ENCODE assay signal across 8 cellular contexts in genomic region chr19:8445488-8446001, GRCh38. TPM values are rescaled to one million over a fixed set of nuclear protein-coding genes. Genes with fewer than 3 reads are reported as not detected.
DNase-seq lines count a peak whose midpoint lies in the region; TF ChIP-seq lines count a peak whose summit lies in the region.

No MANE protein-coding gene starts in this region.

- WGBS in GM23248 (ENCODE audit: low coverage in 1 of 2, low lambda C conversion rate in 2 of 2, missing lambda C conversion rate in 2 of 2), 2 experiments: 0 to 2% methylated on average over 28 to 41 of the region's 45 CpGs

- H3K4me1 ChIP-seq in GM23248 (ENCODE audit: insufficient read depth): peaks cover 14% of the 10 kb centered on the region

- peak overlapping the region; percentile 87 for H3K4me3 Mint-ChIP-seq in activated CD4-positive, alpha-beta memory T cell treated with anti-CD3 and anti-CD28 coated beads, Interleukin-2, amount 10 ng/mL, durations not matched to agents 7 days and 5 days

- POLR2A ChIA-PET in activated CD4-positive, alpha-beta memory T cell treated with anti-CD3 and anti-CD28 coated beads, Interleukin-2, amount 10 ng/mL, durations not matched to agents 7 days and 5 days (lab: Charles Lee): interaction anchor here (1.2 to 5.4 kb wide), 11 partner anchors 11 to 576 kb away, joined by 3 to 50 read pairs (median 11); partner anchors contain the start of genes MARCHF2, MYO1F, NDUFA7 and RAB11B

- H3F3A ChIP-seq in GM23248 (ENCODE audit: insufficient read depth): peaks cover 6% of the 10 kb centered on the region

- DNase-seq in EL (peak; percentile 51), GM23248 (peak; percentile 69), NB4 (ENCODE audit: low read depth) (peak; percentile 85), epithelial cell of esophagus (ENCODE audit: low read depth) (peak; percentile 56), myocyte (ENCODE audit: low read depth) (peak; percentile 28), HPDE6-E6E7 (ENCODE audit: extremely low spot score) (no peak)
- peak; percentile 49 for DNase-seq in activated CD4-positive, alpha-beta memory T cell treated with anti-CD3 and anti-CD28 coated beads, Interleukin-2, amount 10 ng/mL, durations not matched to agents 7 days and 5 days

- H2AFZ ChIP-seq in GM23248: 0 out of 2 replicates have a peak overlapping the region, but pooled peaks have one; percentile 28

- H4K20me1 ChIP-seq in GM23248 (ENCODE audit: insufficient read depth): peaks cover 13% of the 10 kb centered on the region

- H3K4me3 ChIP-seq in GM23248 (peak overlapping the region; percentile 88), NB4 (ENCODE audit: low read depth, low read length) (peak overlapping the region; percentile 82), epithelial cell of esophagus (ENCODE audit: low read length) (peak overlapping the region; percentile 88)

- H3K4me2 ChIP-seq in GM23248 (ENCODE audit: unreplicated experiment): peak overlapping the region; percentile 93

- H3K27ac ChIP-seq in GM23248 (peak overlapping the region; percentile 76), temporal lobe (ENCODE audit: low read depth, low read length) (peak overlapping the region; percentile 82)

- no peaks in the 10 kb centered on the region for H3K27me3 Mint-ChIP-seq in activated CD4-positive, alpha-beta memory T cell treated with anti-CD3 and anti-CD28 coated beads, Interleukin-2, amount 10 ng/mL, durations not matched to agents 7 days and 5 days

- no peaks in the 10 kb centered on the region for H3K27me3 ChIP-seq in GM23248 (replicated peaks; ENCODE audit: insufficient read depth)

- TF ChIP-seq POLR2A in NB4 (IDR thresholded peaks at IDR 0.05; ENCODE audit: extremely low read depth, insufficient read length): no peak

- peaks cover 30% of the 10 kb centered on the region for H3K36me3 Mint-ChIP-seq in activated CD4-positive, alpha-beta memory T cell treated with anti-CD3 and anti-CD28 coated beads, Interleukin-2, amount 10 ng/mL, durations not matched to agents 7 days and 5 days (ENCODE audit: low read depth)

- H3K9me3 ChIP-seq in GM23248 (ENCODE audit: low read depth): no peaks in the 10 kb centered on the region

- no peaks in the 10 kb centered on the region; the same call in 1 of the 2 replicates for H3K36me3 ChIP-seq in GM23248 (ENCODE audit: low read depth)

- in situ Hi-C loops in GM23248 (cut with MboI): no loop called here

- H3K4me1 Mint-ChIP-seq in activated CD4-positive, alpha-beta memory T cell treated with anti-CD3 and anti-CD28 coated beads, Interleukin-2, amount 10 ng/mL, durations not matched to agents 7 days and 5 days: peaks cover 43% of the 10 kb centered on the region

- H3K79me2 ChIP-seq in GM23248 (ENCODE audit: insufficient read depth): peaks cover 56% of the 10 kb centered on the region

- H3K9me2 ChIP-seq in GM23248 (ENCODE audit: insufficient read depth): no peaks in the 10 kb centered on the region

- peak overlapping the region; percentile 89 for H3K27ac Mint-ChIP-seq in activated CD4-positive, alpha-beta memory T cell treated with anti-CD3 and anti-CD28 coated beads, Interleukin-2, amount 10 ng/mL, durations not matched to agents 7 days and 5 days

- TF ChIP-seq CTCF in NB4 (IDR thresholded peaks at IDR 0.05; ENCODE audit: low read depth, low read length): no peak
- TF ChIP-seq CTCF in epithelial cell of esophagus (IDR thresholded peaks at IDR 0.05; ENCODE audit: insufficient read depth, low read depth, low read length, missing control alignments): no peak

- CTCF ChIA-PET in activated CD4-positive, alpha-beta memory T cell treated with anti-CD3 and anti-CD28 coated beads, Interleukin-2, amount 10 ng/mL, durations not matched to agents 7 days and 5 days (lab: Charles Lee): interaction anchor here (0.6 to 2.9 kb wide), 6 partner anchors 12 to 177 kb away, joined by 3 to 18 read pairs (median 4); partner anchors contain the start of gene MARCHF2

- peak overlapping the region; percentile 96 for H3K9ac ChIP-seq in GM23248

- H3K9me3 Mint-ChIP-seq in activated CD4-positive, alpha-beta memory T cell treated with anti-CD3 and anti-CD28 coated beads, Interleukin-2, amount 10 ng/mL, durations not matched to agents 7 days and 5 days: no peaks in the 10 kb centered on the region

RNA-seq across cellular contexts. Expression of gene HNRNPM, which starts 0.8 kb away (rescaled TPM):
- total RNA-seq in GM23248 (2014; rRNA removed; shearing (Covaris generic)): 69.4 and 71.0 TPM in 2 replicates
- 116 and 117 TPM in 2 replicates for polyA plus RNA-seq in GM23248 (2016; fragmentation: Nextera tagmentation; extraction: Ambion mirVana)
- total RNA-seq in activated CD4-positive, alpha-beta memory T cell treated with anti-CD3 and anti-CD28 coated beads, Interleukin-2, amount 10 ng/mL, durations not matched to agents 7 days and 5 days: 100 to 1,000 TPM; 205 to 211 TPM
- 38.5 and 43.6 TPM in 2 replicates for total RNA-seq in myocyte
- 89.3 TPM for polyA plus RNA-seq in myocyte (2012)
- 84.3 TPM for total RNA-seq in temporal lobe

RNA-seq across cellular contexts. Expression of gene MARCHF2, which starts 32.4 kb away (rescaled TPM):
- 64.2 and 87.4 TPM in 2 replicates for total RNA-seq in GM23248 (2014; rRNA removed; shearing (Covaris generic))
- polyA plus RNA-seq in GM23248 (2016; fragmentation: Nextera tagmentation; extraction: Ambion mirVana): 33.1 and 33.4 TPM in 2 replicates
- total RNA-seq in activated CD4-positive, alpha-beta memory T cell treated with anti-CD3 and anti-CD28 coated beads, Interleukin-2, amount 10 ng/mL, durations not matched to agents 7 days and 5 days: 10 to 100 TPM; 20.6 to 20.8 TPM
- total RNA-seq in myocyte: 60.6 and 91.3 TPM in 2 replicates
- 46.5 TPM for polyA plus RNA-seq in myocyte (2012)
- total RNA-seq in temporal lobe: 22.4 TPM

RNA-seq across cellular contexts. Expression of gene RAB11B, which starts 55.4 kb away (rescaled TPM):
- total RNA-seq in GM23248 (2014; rRNA removed; shearing (Covaris generic)): 10.4 and 13.3 TPM in 2 replicates
- 84.9 and 85.9 TPM in 2 replicates for polyA plus RNA-seq in GM23248 (2016; fragmentation: Nextera tagmentation; extraction: Ambion mirVana)
- 10 to 100 TPM; 90.9 to 93.7 TPM for total RNA-seq in activated CD4-positive, alpha-beta memory T cell treated with anti-CD3 and anti-CD28 coated beads, Interleukin-2, amount 10 ng/mL, durations not matched to agents 7 days and 5 days
- 10.0 and 12.5 TPM in 2 replicates for total RNA-seq in myocyte
- polyA plus RNA-seq in myocyte (2012): 138 TPM
- 163 TPM for total RNA-seq in temporal lobe

RNA-seq across cellular contexts. Expression of gene PRAM1, which starts 56.9 kb away (rescaled TPM):
- not detected in 2 replicates for total RNA-seq in GM23248 (2014; rRNA removed; shearing (Covaris generic))
- polyA plus RNA-seq in GM23248 (2016; fragmentation: Nextera tagmentation; extraction: Ambion mirVana): not detected in 2 replicates
- total RNA-seq in activated CD4-positive, alpha-beta memory T cell treated with anti-CD3 and anti-CD28 coated beads, Interleukin-2, amount 10 ng/mL, durations not matched to agents 7 days and 5 days: under 1 TPM; 0.58 to 0.63 TPM
- total RNA-seq in myocyte (not detected in 2 replicates), temporal lobe (0.25 TPM)
- 0.09 TPM for polyA plus RNA-seq in myocyte (2012)
